Comparison of ENCODE assay signal across 13 cellular contexts in genomic region chr1:112575154-112575804, GRCh38. TPM values are rescaled to one million over a fixed set of nuclear protein-coding genes. Genes with fewer than 3 reads are reported as not detected.
DNase-seq lines count a peak whose midpoint lies in the region; TF ChIP-seq lines count a peak whose summit lies in the region.
"Had no signal": no experiment of that assay in that cellular context is flagged by ENCODE, and none has a peak within 500 bp of the region (broad histone marks: within the 10 kb centered on the region; RNA-seq: fewer than 3 reads in every experiment).

No MANE protein-coding gene starts in this region.

- no peaks in the 10 kb centered on the region for H3K9me3 ChIP-seq in A673 (ENCODE audit: low read depth, low read length, poor library complexity, severe bottlenecking)
- no peaks in the 10 kb centered on the region for H3K9me3 ChIP-seq in esophagus muscularis mucosa
- H3K9me3 ChIP-seq: right atrium auricular region had no signal

- WGBS in esophagus muscularis mucosa = 83% methylated on average over 8 of the region's 8 CpGs

- no peaks in the 10 kb centered on the region for H3K4me1 Mint-ChIP-seq in activated CD4-positive, alpha-beta T cell treated with anti-CD3 and anti-CD28 coated beads, Interleukin-2, amount 10 ng/mL, durations not matched to agents 24 days and 14 days
- H3K4me1 Mint-ChIP-seq: B cell had no signal

- no TSS peak for BruUV-seq in A673 (replicated peaks; lab: Mats Ljungman, UMichigan)

- H3K4me1 ChIP-seq in A673 (ENCODE audit: insufficient read depth, low read length, poor library complexity, severe bottlenecking) (no peaks in the 10 kb centered on the region), esophagus muscularis mucosa (no peaks in the 10 kb centered on the region)
- H3K4me1 ChIP-seq: right atrium auricular region had no signal

- no peak overlapping the region for H3K27ac Mint-ChIP-seq in activated CD4-positive, alpha-beta T cell treated with anti-CD3 and anti-CD28 coated beads, Interleukin-2, amount 10 ng/mL, durations not matched to agents 24 days and 14 days
- H3K27ac Mint-ChIP-seq: B cell had no signal

- TF ChIP-seq POLR2A in esophagus muscularis mucosa (IDR thresholded peaks at IDR 0.05; ENCODE audit: low read depth) = no peak

- H3K27ac ChIP-seq in A673 (ENCODE audit: low read depth, low read length, poor library complexity, severe bottlenecking) (no peak overlapping the region), esophagus muscularis mucosa (replicated peaks in 1 of 4) (no peak overlapping the region)
- H3K27ac ChIP-seq: right atrium auricular region, VCaP had no signal

- TF ChIP-seq EP300 in esophagus muscularis mucosa (IDR thresholded peaks at IDR 0.05) = no peak

- no peaks in the 10 kb centered on the region for H3K9me3 Mint-ChIP-seq in activated CD4-positive, alpha-beta T cell treated with anti-CD3 and anti-CD28 coated beads, Interleukin-2, amount 10 ng/mL, durations not matched to agents 24 days and 14 days

- H3K4me3 ChIP-seq in A673 (ENCODE audit: low read depth, low read length, poor library complexity, severe bottlenecking) (no peak overlapping the region), esophagus muscularis mucosa (no peak overlapping the region)
- H3K4me3 ChIP-seq: right atrium auricular region had no signal

- intact Hi-C loops in A673 (cut with micrococcal nuclease; ENCODE audit: unreplicated experiment) = no loop called here
- intact Hi-C loops in activated CD4-positive, alpha-beta T cell treated with anti-CD3 and anti-CD28 coated beads, Interleukin-2, amount 10 ng/mL, durations not matched to agents 24 days and 14 days (cut with micrococcal nuclease) = no loop called here
- intact Hi-C loops in esophagus muscularis mucosa (cut with DNase I) = no loop called here

- no peaks in the 10 kb centered on the region for H3K27me3 Mint-ChIP-seq in activated CD4-positive, alpha-beta T cell treated with anti-CD3 and anti-CD28 coated beads, Interleukin-2, amount 10 ng/mL, durations not matched to agents 24 days and 14 days
- H3K27me3 Mint-ChIP-seq: B cell had no signal

- POLR2A ChIA-PET in A673 (lab: Charles Lee; ENCODE audit: low non-redundant PET) = no interaction called here

- DNase-seq in A673 (ENCODE audit: low spot score) = peak; percentile 10
- DNase-seq in HS-5 (ENCODE audit: low read depth) = peak; percentile 76
- peak; percentile 100 for DNase-seq in amniotic epithelial cell (ENCODE audit: low read depth)
- peak; percentile 99 for DNase-seq in iris pigment epithelial cell (ENCODE audit: low read depth)
- DNase-seq in activated CD4-positive, alpha-beta T cell treated with anti-CD3 and anti-CD28 coated beads, Interleukin-2, amount 10 ng/mL, durations not matched to agents 24 days and 14 days = no peak
- DNase-seq in cerebellar nuclear complex (lab: John Stamatoyannopoulos, UW) = no peak
- no peak for DNase-seq in stimulated activated CD4-positive, alpha-beta T cell treated with anti-CD3 and anti-CD28 coated beads, Interleukin-12 subunit alpha, Interleukin-12 subunit beta, amount 100 ng/mL, for 4 hours
- no peak for DNase-seq in esophagus muscularis mucosa (ENCODE audit: extremely low spot score)
- DNase-seq: activated gamma-delta T cell treated with Interleukin-2 at 50 U/mL for 16 hours, NCI-H748 treated with DMSO at 0.1 percent for 48 hours had no signal

- H3K27me3 ChIP-seq in A673 (replicated peaks; ENCODE audit: insufficient read depth, low read depth, low read length, poor library complexity) (no peaks in the 10 kb centered on the region), esophagus muscularis mucosa (no peaks in the 10 kb centered on the region)
- H3K27me3 ChIP-seq: right atrium auricular region had no signal

- H3K36me3 Mint-ChIP-seq in activated CD4-positive, alpha-beta T cell treated with anti-CD3 and anti-CD28 coated beads, Interleukin-2, amount 10 ng/mL, durations not matched to agents 24 days and 14 days (ENCODE audit: low read depth) = peaks cover 20% of the 10 kb centered on the region

- no peak for TF ChIP-seq CTCF in A673 (conservative IDR thresholded peaks at IDR 0.05; ENCODE audit: low read depth, low read length)
- no peak for TF ChIP-seq CTCF in esophagus muscularis mucosa (IDR thresholded peaks at IDR 0.05)

- CTCF ChIA-PET in A673 (lab: Charles Lee) = no interaction called here

- H3K36me3 ChIP-seq in A673 (ENCODE audit: insufficient read depth, low read length, poor library complexity, severe bottlenecking) = peaks cover 19% of the 10 kb centered on the region
- H3K36me3 ChIP-seq in esophagus muscularis mucosa = peaks cover 25 to 94% (median 70%) of the 10 kb centered on the region in 4 donors

- no peak overlapping the region for H3K4me3 Mint-ChIP-seq in activated CD4-positive, alpha-beta T cell treated with anti-CD3 and anti-CD28 coated beads, Interleukin-2, amount 10 ng/mL, durations not matched to agents 24 days and 14 days
- H3K4me3 Mint-ChIP-seq: B cell had no signal

RNA-seq across cellular contexts. Expression of gene ST7L, which starts 43.7 kb away (rescaled TPM):
- total RNA-seq in A673 (2021) (25.8 and 29.6 TPM in 2 replicates), esophagus muscularis mucosa (10 to 100 TPM; 12.9 to 23.0 (median 21.0) TPM)
- total RNA-seq in activated CD4-positive, alpha-beta T cell treated with anti-CD3 and anti-CD28 coated beads, Interleukin-2, amount 10 ng/mL, durations not matched to agents 24 days and 14 days = 13.8 and 16.6 TPM in 2 replicates

RNA-seq across cellular contexts. Expression of gene CAPZA1, which starts 44.4 kb away (rescaled TPM):
- 158 and 171 TPM in 2 replicates for total RNA-seq in A673 (2021)
- total RNA-seq in activated CD4-positive, alpha-beta T cell treated with anti-CD3 and anti-CD28 coated beads, Interleukin-2, amount 10 ng/mL, durations not matched to agents 24 days and 14 days = 241 and 250 TPM in 2 replicates
- 10 to 100 TPM; 61.9 to 77.5 (median 69.1) TPM for total RNA-seq in esophagus muscularis mucosa

Comparison
In these comparisons a context has a peak if more than half of its experiments do, and no peak if none do; other contexts are left out.
1. DNase-seq: peak in A673 (single experiment), HS-5 (single experiment), amniotic epithelial cell (single experiment) and iris pigment epithelial cell (single experiment); none in activated CD4-positive, alpha-beta T cell treated with anti-CD3 and anti-CD28 coated beads, Interleukin-2, amount 10 ng/mL, durations not matched to agents 24 days and 14 days (single experiment), cerebellar nuclear complex (0 of 2), stimulated activated CD4-positive, alpha-beta T cell treated with anti-CD3 and anti-CD28 coated beads, Interleukin-12 subunit alpha, Interleukin-12 subunit beta, amount 100 ng/mL, for 4 hours (single experiment) and esophagus muscularis mucosa (single experiment).